ENCODE assay signal across 14 cellular contexts in the genomic region with DNA sequence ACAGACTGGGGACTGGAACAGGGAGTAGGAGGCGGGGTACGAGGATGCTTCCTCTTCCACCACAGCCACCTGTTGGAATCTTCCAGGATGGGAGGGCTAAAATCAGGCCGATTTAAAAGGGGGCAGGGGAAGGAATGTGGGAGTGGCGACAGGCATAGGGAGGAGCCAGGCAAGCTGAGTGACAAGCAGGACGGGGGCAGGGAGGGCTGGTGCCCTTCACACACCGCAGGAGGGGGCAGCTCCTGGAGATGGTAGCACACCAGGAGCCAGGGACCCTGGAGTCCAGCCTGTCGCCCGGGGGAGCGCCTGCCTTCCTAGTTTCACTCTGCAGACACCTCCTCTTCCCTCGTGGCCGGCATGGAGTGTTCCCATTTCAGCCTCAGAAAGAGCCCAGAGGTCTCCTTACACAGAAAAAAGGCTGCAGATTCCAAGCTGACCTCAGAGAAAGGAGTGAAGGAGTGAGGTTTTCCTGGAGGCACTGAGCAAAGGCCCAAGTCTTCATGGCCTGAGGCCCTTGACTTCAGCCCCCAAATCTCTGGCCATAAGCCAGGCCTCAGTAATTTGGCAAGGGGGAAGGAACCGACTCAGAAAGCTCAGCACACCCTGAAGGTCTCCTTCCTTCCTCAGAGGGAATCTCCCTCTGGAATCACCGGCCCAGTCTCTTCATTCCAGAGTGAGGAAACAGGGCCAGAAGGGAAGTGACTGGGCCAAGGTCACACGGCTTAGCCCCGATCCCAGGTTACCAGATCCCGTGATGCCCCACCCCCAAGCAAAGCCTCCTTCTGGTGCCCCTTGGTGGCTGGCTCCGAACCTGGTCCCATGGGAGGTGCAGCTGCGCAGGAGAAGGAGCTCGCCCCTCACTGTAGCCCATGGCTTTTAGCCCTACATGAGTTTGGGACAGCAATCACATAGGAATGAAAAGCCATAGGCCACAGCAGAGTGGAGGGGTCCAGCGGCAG. TPM values are rescaled to one million over a fixed set of nuclear protein-coding genes. Genes with fewer than 3 reads are reported as not detected.
DNase-seq lines count a peak whose midpoint lies in the region; ATAC-seq and TF ChIP-seq lines count a peak whose summit lies in the region.
"Had no signal": no experiment of that assay in that cellular context is flagged by ENCODE, and none has a peak within 500 bp of the region (broad histone marks: within the 10 kb centered on the region; RNA-seq: fewer than 3 reads in every experiment).

No MANE protein-coding gene starts in this region.

- TF ChIP-seq CTCF in PC-3 (conservative IDR thresholded peaks at IDR 0.05; ENCODE audit: low read depth, low read length) (no peak), epithelial cell of proximal tubule (conservative IDR thresholded peaks at IDR 0.05; ENCODE audit: low read depth, low read length) (no peak), neural cell (IDR thresholded peaks at IDR 0.05; ENCODE audit: poor library complexity, severe bottlenecking) (no peak)

- H3K36me3 ChIP-seq in PC-3 (ENCODE audit: low read depth, low read length) (no peaks in the 10 kb centered on the region), neural cell (ENCODE audit: insufficient read depth, low read length) (peaks cover 4% of the 10 kb centered on the region)
- H3K36me3 ChIP-seq: Peyer's patch had no signal

- H3K9me3 ChIP-seq in PC-3 (ENCODE audit: low read length) (no peaks in the 10 kb centered on the region), neural cell (ENCODE audit: low read length) (no peaks in the 10 kb centered on the region)
- H3K9me3 ChIP-seq: Peyer's patch had no signal

- no peaks in the 10 kb centered on the region for H3F3A ChIP-seq in PC-3 (ENCODE audit: low read length, unreplicated experiment)
- H3F3A ChIP-seq in neural cell (ENCODE audit: insufficient read depth, low read length, poor library complexity, severe bottlenecking): no peaks in the 10 kb centered on the region

- intact Hi-C loops in PC-3 (cut with micrococcal nuclease): no loop called here

- POLR2A ChIA-PET in PC-3 (lab: Charles Lee; ENCODE audit: unreplicated experiment): no interaction called here

- no TSS peak for BruUV-seq in PC-3 (replicated peaks; lab: Mats Ljungman, UMichigan)

- H3K27ac ChIP-seq in PC-3 (ENCODE audit: low read length) (peak overlapping the region; percentile 88), neural cell (ENCODE audit: low read length) (no peak overlapping the region)
- H3K27ac ChIP-seq: coronary artery, Peyer's patch had no signal

- H4K20me1 ChIP-seq in PC-3 (ENCODE audit: low read length): no peaks in the 10 kb centered on the region
- H4K20me1 ChIP-seq in neural cell (ENCODE audit: insufficient read depth): peaks cover 5% of the 10 kb centered on the region

- no peaks in the 10 kb centered on the region for H3K9me2 ChIP-seq in PC-3 (replicated peaks; ENCODE audit: low read length)
- H3K9me2 ChIP-seq in neural cell (ENCODE audit: insufficient read depth, low read length): no peaks in the 10 kb centered on the region

- no peak for ATAC-seq in PC-3
- ATAC-seq in GM18520 (IDR thresholded peaks at IDR 0.05; ENCODE audit: unreplicated experiment): no peak
- ATAC-seq: left colon had no signal

- H3K9ac ChIP-seq in PC-3 (ENCODE audit: low read length) (no peak overlapping the region; the same call in 1 of the 2 replicates), neural cell (ENCODE audit: low read length) (peak overlapping the region; percentile 53)

- H3K4me3 ChIP-seq in PC-3 (ENCODE audit: low read length): peak overlapping the region; percentile 75
- peak overlapping the region; percentile 73 for H3K4me3 ChIP-seq in epithelial cell of proximal tubule (ENCODE audit: low read depth, low read length)
- H3K4me3 ChIP-seq in neural cell (ENCODE audit: low read length): peak overlapping the region; percentile 81
- H3K4me3 ChIP-seq: coronary artery, Peyer's patch had no signal

- CTCF ChIA-PET in PC-3 (lab: Charles Lee): no interaction called here

- H3K4me2 ChIP-seq in PC-3 (ENCODE audit: low read length) (peak overlapping the region; percentile 94), neural cell (ENCODE audit: low read length) (no peak overlapping the region)

- H3K79me2 ChIP-seq in PC-3 (ENCODE audit: low read length) (peaks cover 27% of the 10 kb centered on the region), neural cell (replicated peaks; ENCODE audit: insufficient read depth, low read length) (peaks cover 51% of the 10 kb centered on the region)

- no peak for TF ChIP-seq RAD21 in neural cell (conservative IDR thresholded peaks at IDR 0.05)

- H3K4me1 ChIP-seq in PC-3 (ENCODE audit: insufficient read depth, low read length): peaks cover 41% of the 10 kb centered on the region

- no peak overlapping the region for H2AFZ ChIP-seq in PC-3 (ENCODE audit: low read length)
- H2AFZ ChIP-seq in neural cell (ENCODE audit: low read depth, low read length): no peak overlapping the region

- no peak for TF ChIP-seq EP300 in neural cell (conservative IDR thresholded peaks at IDR 0.05; ENCODE audit: poor library complexity, severe bottlenecking)

- H3K27me3 ChIP-seq in PC-3 (ENCODE audit: low read length): peaks cover 6% of the 10 kb centered on the region; the same call in 1 of the 2 replicates
- no peaks in the 10 kb centered on the region for H3K27me3 ChIP-seq in neural cell (ENCODE audit: insufficient read depth, low read depth, low read length)

- DNase-seq in ELF-1 (ENCODE audit: low read depth, low spot score): peak; percentile 90
- peak; percentile 54 for DNase-seq in PC-3
- no peak for DNase-seq in epithelial cell of proximal tubule (ENCODE audit: low read depth)
- no peak for DNase-seq in pons (ENCODE audit: low spot score)
- DNase-seq in SIG-M5 treated with dmso at 0.1 percent for 504 hours (lab: John Stamatoyannopoulos, UW; ENCODE audit: unreplicated experiment): no peak
- DNase-seq in stimulated activated naive CD4-positive, alpha-beta T cell (lab: John Stamatoyannopoulos, UW): no peak
- DNase-seq: AML-193, DND-41, foreskin fibroblast, left colon had no signal

TF ChIP-seq in neural cell, 6 proteins besides CTCF, POLR2A, EP300 and RAD21:
- TF ChIP-seq MXI1 (conservative IDR thresholded peaks at IDR 0.05; ENCODE audit: poor library complexity, severe bottlenecking) (no peak), SMC3 (conservative IDR thresholded peaks at IDR 0.05; ENCODE audit: poor library complexity) (no peak), REST (IDR thresholded peaks at IDR 0.05; ENCODE audit: borderline replicate concordance) (no peak), POLR2AphosphoS5 (IDR thresholded peaks at IDR 0.05) (no peak), TAF1 (IDR thresholded peaks at IDR 0.05; ENCODE audit: low read depth) (no peak), EZH2 (IDR thresholded peaks at IDR 0.05; ENCODE audit: borderline replicate concordance, insufficient read depth, low read length, poor library complexity, severe bottlenecking) (no peak)

RNA-seq across cellular contexts. Expression of gene BLACAT1, which starts 8.1 kb away (rescaled TPM):
- 1.5 and 1.6 TPM in 2 replicates for total RNA-seq in PC-3 (2014; rRNA removed)
- total RNA-seq in epithelial cell of proximal tubule: 0.36 and 3.9 TPM in 2 replicates
- 5.6 and 6.0 TPM in 2 replicates for polyA plus RNA-seq in neural cell
- 12.2 and 15.9 TPM in 2 replicates for polyA minus RNA-seq in neural cell

RNA-seq across cellular contexts. Expression of gene LEMD1, which starts 25.9 kb away (rescaled TPM):
- 4.0 TPM in 1 of 2 replicates, not detected in the other for total RNA-seq in PC-3 (2014; rRNA removed)
- total RNA-seq in epithelial cell of proximal tubule: 0.52 TPM in 1 of 2 replicates, not detected in the other
- polyA plus RNA-seq in neural cell: 62.8 and 67.6 TPM in 2 replicates
- polyA minus RNA-seq in neural cell: 51.1 and 51.6 TPM in 2 replicates

RNA-seq across cellular contexts. Expression of gene CDK18, which starts 56.7 kb away (rescaled TPM):
- 13.2 and 16.4 TPM in 2 replicates for total RNA-seq in PC-3 (2014; rRNA removed)
- total RNA-seq in epithelial cell of proximal tubule: 4.6 and 17.3 TPM in 2 replicates
- polyA plus RNA-seq in neural cell: not detected in 2 replicates
- 1.5 TPM in 1 of 2 replicates, not detected in the other for polyA minus RNA-seq in neural cell

Comparison
In these comparisons a context has a peak if more than half of its experiments do, and no peak if none do; other contexts are left out.
1. DNase-seq: peak in ELF-1 (single experiment) and PC-3 (single experiment); none in epithelial cell of proximal tubule (single experiment), pons (single experiment), SIG-M5 treated with dmso at 0.1 percent for 504 hours (single experiment) and stimulated activated naive CD4-positive, alpha-beta T cell (0 of 6).
2. Peak in every context shown above with its lines, with median percentiles within 50 percentile points of each other: H3K4me3 ChIP-seq.